In genomic region chr13:99085846-99086148, GRCh38 we compare ENCODE assay signal across 8 cellular contexts.
DNase-seq lines count a peak whose midpoint lies in the region; ATAC-seq and TF ChIP-seq lines count a peak whose summit lies in the region.

No MANE protein-coding gene starts in this region.

- H3K4me1 Mint-ChIP-seq in CD8-positive, alpha-beta memory T cell, result peaks cover 36 to 53% (median 49%) of the 10 kb centered on the region in 3 donors

- H3K9me3 Mint-ChIP-seq in CD8-positive, alpha-beta memory T cell, result no peaks in the 10 kb centered on the region

- H3K27me3 ChIP-seq in CD8-positive, alpha-beta memory T cell (ENCODE audit: insufficient read depth, low read length, poor library complexity, severe bottlenecking), result no peaks in the 10 kb centered on the region
- H3K27me3 ChIP-seq in PC-9 (ENCODE audit: insufficient read depth, low read depth) (no peaks in the 10 kb centered on the region), parathyroid adenoma (ENCODE audit: control insufficient read depth, insufficient read depth, low read length) (no peaks in the 10 kb centered on the region)

- POLR2A ChIA-PET in CD8-positive, alpha-beta memory T cell (lab: Charles Lee), result interaction anchor here (1.4 to 2.8 kb wide), 4 partner anchors 21 to 1652 kb away, joined by 3 to 13 read pairs (median 6); partner anchors contain the start of gene RAP2A
- POLR2A ChIA-PET in PC-9 (lab: Charles Lee; ENCODE audit: unreplicated experiment), result no interaction called here

- H2AFZ ChIP-seq in PC-9, result peak overlapping the region; percentile 79; the same call in 1 of the 2 replicates
- peak overlapping the region; percentile 82 for H2AFZ ChIP-seq in parathyroid adenoma

- H3K9me2 ChIP-seq in PC-9 (ENCODE audit: insufficient read depth), result no peaks in the 10 kb centered on the region

- intact Hi-C loops in PC-9 (cut with micrococcal nuclease; ENCODE audit: unreplicated experiment), result loop anchor here (2.0 to 10.0 kb wide), 3 partner anchors 39 to 179 kb away; no protein-coding TSS in a partner anchor

- DNase-seq in CD8-positive, alpha-beta memory T cell, result no peak
- DNase-seq in PC-9, result no peak
- no peak for DNase-seq in epithelial cell of proximal tubule (ENCODE audit: low read depth)
- DNase-seq in GM13976 (ENCODE audit: low spot score), result no peak
- DNase-seq in activated CD8-positive, alpha-beta memory T cell treated with anti-CD3 and anti-CD28 coated beads, Interleukin-2, amount 50 U/mL, for 4 hours, result no peak

- peaks cover 30% of the 10 kb centered on the region for H3K4me1 ChIP-seq in CD8-positive, alpha-beta memory T cell (ENCODE audit: insufficient read depth, low read length)
- H3K4me1 ChIP-seq in PC-9 (replicated peaks; ENCODE audit: insufficient read depth), result peaks cover 37% of the 10 kb centered on the region
- no peaks in the 10 kb centered on the region for H3K4me1 ChIP-seq in parathyroid adenoma

- H3K27ac Mint-ChIP-seq in CD8-positive, alpha-beta memory T cell, result peak overlapping the region; percentile 56 to 98 (median 90)

- H3K9ac ChIP-seq in parathyroid adenoma, result no peak overlapping the region

- no TSS peak for BruUV-seq in PC-9 (replicated peaks; lab: Mats Ljungman, UMichigan)

- ATAC-seq in GM19455 (IDR thresholded peaks at IDR 0.05; ENCODE audit: unreplicated experiment), result no peak
- no peak for ATAC-seq in HG03520 (IDR thresholded peaks at IDR 0.05; ENCODE audit: unreplicated experiment)

- H3K36me3 ChIP-seq in CD8-positive, alpha-beta memory T cell (ENCODE audit: insufficient read depth, low read length), result no peaks in the 10 kb centered on the region
- H3K36me3 ChIP-seq in PC-9 (ENCODE audit: low read depth) (no peaks in the 10 kb centered on the region), parathyroid adenoma (ENCODE audit: control insufficient read depth, insufficient read depth, low read length) (no peaks in the 10 kb centered on the region)

- peaks cover 0 to 3% of the 10 kb centered on the region in 2 donors for H3K27me3 Mint-ChIP-seq in CD8-positive, alpha-beta memory T cell

- CTCF ChIA-PET in CD8-positive, alpha-beta memory T cell (lab: Charles Lee), result interaction anchor here (0.7 to 1.7 kb wide), 5 partner anchors 21 to 57 kb away, joined by 3 to 5 read pairs (median 3); no protein-coding TSS in a partner anchor
- CTCF ChIA-PET in PC-9 (lab: Charles Lee), result no interaction called here

- no peak for TF ChIP-seq CTCF in PC-9 (conservative IDR thresholded peaks at IDR 0.05)
- no peak for TF ChIP-seq CTCF in epithelial cell of proximal tubule (conservative IDR thresholded peaks at IDR 0.05; ENCODE audit: low read depth, low read length)
- TF ChIP-seq CTCF in parathyroid adenoma (IDR thresholded peaks at IDR 0.05), result no peak
- TF ChIP-seq CTCF in GM13976 (IDR thresholded peaks at IDR 0.05; ENCODE audit: borderline replicate concordance, control extremely low read depth, extremely low read depth, insufficient read depth, missing control alignments), result no peak

- no peaks in the 10 kb centered on the region for H3K9me3 ChIP-seq in CD8-positive, alpha-beta memory T cell (ENCODE audit: low read length)
- H3K9me3 ChIP-seq in PC-9 (ENCODE audit: insufficient read depth, low read depth) (no peaks in the 10 kb centered on the region), parathyroid adenoma (ENCODE audit: control insufficient read depth, low read length) (no peaks in the 10 kb centered on the region)

- H3K4me3 ChIP-seq in CD8-positive, alpha-beta memory T cell (ENCODE audit: low read length), result peak overlapping the region; percentile 69
- H3K4me3 ChIP-seq in PC-9, result peak overlapping the region; percentile 93
- peak overlapping the region; percentile 98 for H3K4me3 ChIP-seq in epithelial cell of proximal tubule (ENCODE audit: low read depth, low read length)
- peak overlapping the region; percentile 50 for H3K4me3 ChIP-seq in parathyroid adenoma (ENCODE audit: low read depth, low read length)

- H4K20me1 ChIP-seq in PC-9 (ENCODE audit: insufficient read depth), result peaks cover 13% of the 10 kb centered on the region; the same call in 1 of the 2 replicates

- H3F3A ChIP-seq in PC-9 (ENCODE audit: insufficient read depth, low read depth), result peaks cover 24% of the 10 kb centered on the region

- H3K79me2 ChIP-seq in PC-9 (ENCODE audit: low read depth) (peaks cover 60% of the 10 kb centered on the region), parathyroid adenoma (no peaks in the 10 kb centered on the region)

- H3K4me2 ChIP-seq in PC-9, result peak overlapping the region; percentile 98
- H3K4me2 ChIP-seq in parathyroid adenoma (ENCODE audit: low read length), result peak overlapping the region; percentile 72

- in situ Hi-C loops in GM13976 (cut with MboI; ENCODE audit: low sequenced_read_pairs, unreplicated experiment), result no loop called here

- H3K4me3 Mint-ChIP-seq in CD8-positive, alpha-beta memory T cell, result peak overlapping the region; percentile 85 to 95 (median 90)

- no peak overlapping the region for H3K27ac ChIP-seq in CD8-positive, alpha-beta memory T cell (ENCODE audit: low read depth, low read length)
- H3K27ac ChIP-seq in PC-9, result no peak overlapping the region
- peak overlapping the region; percentile 39 for H3K27ac ChIP-seq in parathyroid adenoma

- peaks cover 0 to 10% (median 0%) of the 10 kb centered on the region in 3 donors for H3K36me3 Mint-ChIP-seq in CD8-positive, alpha-beta memory T cell
